Comparison of ENCODE assay signal across 8 cellular contexts in the genomic region with DNA sequence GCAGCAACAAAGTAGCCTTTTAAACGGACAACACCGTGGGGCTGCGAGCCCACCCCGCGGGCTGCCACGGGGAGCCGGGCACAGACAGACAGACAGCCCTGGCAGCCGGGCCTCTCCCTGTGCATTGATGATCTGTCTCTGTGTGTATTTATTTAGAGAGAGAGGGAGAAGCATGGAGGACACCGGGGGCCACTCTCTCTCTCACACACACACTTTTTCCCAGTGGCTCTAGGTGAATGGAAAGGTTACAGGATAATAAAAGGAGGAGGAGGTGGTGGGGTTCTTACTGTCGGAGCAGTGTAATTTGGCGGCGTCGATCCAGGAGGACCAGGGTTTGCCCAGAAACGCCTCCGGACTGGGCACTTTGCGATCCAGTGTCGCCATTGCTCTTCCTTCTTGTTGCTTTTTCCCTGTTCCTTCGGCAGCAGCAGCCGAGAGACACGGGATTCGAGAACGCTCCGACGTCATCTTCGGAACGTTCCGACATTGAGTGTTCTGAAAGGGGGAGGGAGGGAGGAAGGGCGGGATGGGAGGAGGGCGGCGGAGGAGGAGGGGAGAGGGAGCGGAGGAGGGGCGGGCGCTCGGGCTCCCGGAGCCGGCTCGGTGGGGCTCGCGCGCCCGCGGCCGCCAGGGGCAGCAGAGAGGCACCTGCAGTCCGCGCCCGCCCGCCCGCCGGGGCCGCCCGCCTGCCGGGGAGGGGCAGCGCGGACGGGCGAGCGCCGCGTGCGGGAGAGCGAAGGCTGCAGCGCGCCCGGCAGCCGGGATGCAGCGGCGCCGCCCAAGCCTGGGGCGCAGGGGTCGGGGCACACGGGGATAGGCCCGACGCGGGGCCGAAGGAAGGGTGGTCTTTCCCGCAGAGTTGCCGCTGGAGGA. TPM values are rescaled to one million over a fixed set of nuclear protein-coding genes. Genes with fewer than 3 reads are reported as not detected.
DNase-seq lines count a peak whose midpoint lies in the region; ATAC-seq and TF ChIP-seq lines count a peak whose summit lies in the region.

Gene ATXN7L1 (minus strand): TSS at position 509 of the 873 bp plus-strand sequence. CDS start 41 bp downstream, at position 468.

- no peaks in the 10 kb centered on the region for H3K27me3 ChIP-seq in HCT116 (ENCODE audit: insufficient read depth, low read length)
- H3K27me3 ChIP-seq in SK-N-SH (ENCODE audit: insufficient read depth) = no peaks in the 10 kb centered on the region

- H3K9ac ChIP-seq in HCT116 (ENCODE audit: low read length) = peak within 1 kb of the TSS; percentile 91
- H3K9ac ChIP-seq in SK-N-SH = peak within 1 kb of the TSS; percentile 97

- no peaks in the 10 kb centered on the region for H3K9me3 ChIP-seq in HCT116 (ENCODE audit: control insufficient read depth in 1 of 2, insufficient read depth in 1 of 2, low read depth in 1 of 2, low read length in 2 of 2)
- no peaks in the 10 kb centered on the region for H3K9me3 ChIP-seq in SK-N-SH

- RAD21 ChIA-PET in HCT116 (lab: Charles Lee; ENCODE audit: low non-redundant PET in 1 of 2, low total read pairs in 2 of 2, uncharacterized antibody in 2 of 2, unreplicated experiment in 2 of 2) = interaction anchor here in 1 of 2 experiments (1.1 kb wide), 1 partner anchor 108 kb away, joined by 3 read pairs; no protein-coding TSS in a partner anchor

- H3K36me3 ChIP-seq in HCT116 (ENCODE audit: control insufficient read depth in 1 of 2, insufficient read depth in 2 of 2, low read length in 2 of 2) (no peaks in the 10 kb centered on the region; a peak in 1 of 4 replicates), SK-N-SH (replicated peaks in 1 of 2; ENCODE audit: control insufficient read depth in 1 of 2, insufficient read depth in 2 of 2, low read length in 1 of 2) (peaks cover 5% of the 10 kb centered on the region in 2 experiments)

- DNase-seq in DMS79 (lab: John Stamatoyannopoulos, UW) = peak; percentile 96
- peak; percentile 95 for DNase-seq in HCT116 (ENCODE audit: low read depth, low spot score)
- peak; percentile 93 for DNase-seq in NCI-H1092 treated with DMSO at 0.1 percent for 48 hours (lab: John Stamatoyannopoulos, UW)
- peak; percentile 98 for DNase-seq in SK-N-SH
- peak; percentile 92 for DNase-seq in activated naive CD4-positive, alpha-beta T cell treated with anti-CD3 and anti-CD28 coated beads, Interleukin-2, amount 50 U/mL, for 16 hours
- peak; percentile 88 for DNase-seq in glomerular endothelial cell (ENCODE audit: extremely low read depth, low read depth, low spot score)
- peak; percentile 45 to 97 (median 91) for DNase-seq in nucleus accumbens (lab: John Stamatoyannopoulos, UW)
- peak; percentile 55 to 97 (median 89) for DNase-seq in substantia nigra (lab: John Stamatoyannopoulos, UW)

- CTCF ChIA-PET in HCT116 (lab: Charles Lee) (interaction anchor here (1.0 to 1.6 kb wide), 3 partner anchors 20 to 112 kb away, joined by 3 to 7 read pairs (median 4); no protein-coding TSS in a partner anchor), SK-N-SH (lab: Yijun Ruan, JAX) (interaction anchor here (0.6 to 5.6 kb wide), 55 partner anchors 8 to 667 kb away, joined by 3 to 79 read pairs (median 4); no protein-coding TSS in a partner anchor)

- peak within 1 kb of the TSS; percentile 76 for H3K27ac ChIP-seq in HCT116 (ENCODE audit: low read depth, low read length)
- peak within 1 kb of the TSS; percentile 84 to 96 for H3K27ac ChIP-seq in SK-N-SH (ENCODE audit: low read depth in 2 of 2, low read length in 1 of 2)
- peak within 1 kb of the TSS; percentile 84 for H3K27ac ChIP-seq in substantia nigra (ENCODE audit: low read depth, low read length, poor library complexity, severe bottlenecking)

- TF ChIP-seq CTCF in HCT116 (IDR thresholded peaks at IDR 0.05 in 2 of 3, conservative IDR thresholded peaks at IDR 0.05 in 1 of 3; ENCODE audit: borderline replicate concordance in 1 of 3, insufficient read depth in 1 of 3, low read depth in 2 of 3, low read length in 2 of 3) = peak in 1 of 3 experiments; percentile 33; a peak in 1 of 6 replicates
- peak; percentile 37 for TF ChIP-seq CTCF in SK-N-SH (IDR thresholded peaks at IDR 0.05)

- peaks cover 11 to 36% of the 10 kb centered on the region in 2 experiments for H3K4me1 ChIP-seq in HCT116 (ENCODE audit: control insufficient read depth in 1 of 2, insufficient read depth in 2 of 2, low read length in 2 of 2)
- peaks cover 0 to 45% of the 10 kb centered on the region in 2 experiments; a peak in 3 of 4 replicates for H3K4me1 ChIP-seq in SK-N-SH (ENCODE audit: control insufficient read depth in 1 of 2, insufficient read depth in 2 of 2, low read depth in 1 of 2, low read length in 1 of 2)

- TF ChIP-seq RAD21 in HCT116 (IDR thresholded peaks at IDR 0.05; ENCODE audit: low read depth) = no peak
- TF ChIP-seq RAD21 in SK-N-SH (IDR thresholded peaks at IDR 0.05; ENCODE audit: low read length) = peak; percentile 36

- peaks cover 6% of the 10 kb centered on the region for H3F3A ChIP-seq in SK-N-SH (replicated peaks; ENCODE audit: insufficient read depth)

- no TSS peak for BruUV-seq in HCT116 (replicated peaks; lab: Mats Ljungman, UMichigan)

- WGBS in SK-N-SH (ENCODE audit: low lambda C conversion rate) = 1% methylated on average over 45 of the region's 77 CpGs

- peak within 1 kb of the TSS; percentile 87 to 92 for H3K4me3 ChIP-seq in HCT116 (replicated peaks in 1 of 2; ENCODE audit: low read depth in 1 of 2, low read length in 2 of 2)
- H3K4me3 ChIP-seq in SK-N-SH (ENCODE audit: low read depth in 2 of 2, low read length in 1 of 2) = peak within 1 kb of the TSS; percentile 86 to 90

- POLR2A ChIA-PET in HCT116 (lab: Charles Lee) = no interaction called here
- POLR2A ChIA-PET in SK-N-SH (lab: Yijun Ruan, JAX) = interaction anchor here (1.3 kb wide), 1 partner anchor 160 kb away, joined by 3 read pairs; no protein-coding TSS in a partner anchor

- H4K20me1 ChIP-seq in HCT116 (ENCODE audit: insufficient read depth) (no peaks in the 10 kb centered on the region), SK-N-SH (ENCODE audit: insufficient read depth) (0 out of 2 replicates have a peak, but pooled peaks cover 2% of the 10 kb centered on the region)

- intact Hi-C loops in HCT116 (cut with micrococcal nuclease) = loop anchor here (2.0 to 10.0 kb wide), 4 partner anchors 46 to 222 kb away; no protein-coding TSS in a partner anchor

- peak in 1 of 2 experiments; percentile 4; a peak in 2 of 4 replicates for TF ChIP-seq EP300 in SK-N-SH (IDR thresholded peaks at IDR 0.05; ENCODE audit: borderline replicate concordance in 1 of 2, low read depth in 1 of 2, low read length in 1 of 2)

- peaks cover 38% of the 10 kb centered on the region; the same call in 1 of the 2 replicates for H3K79me2 ChIP-seq in HCT116 (ENCODE audit: insufficient read depth, low read length)
- peaks cover 21% of the 10 kb centered on the region; the same call in 1 of the 2 replicates for H3K79me2 ChIP-seq in SK-N-SH (ENCODE audit: insufficient read depth)

- peak within 1 kb of the TSS; percentile 90 for H3K4me2 ChIP-seq in HCT116 (ENCODE audit: low read length)
- H3K4me2 ChIP-seq in SK-N-SH = peak within 1 kb of the TSS; percentile 91

- peak; percentile 86 for TF ChIP-seq POLR2A in HCT116 (IDR thresholded peaks at IDR 0.05; ENCODE audit: borderline replicate concordance, extremely low read depth, insufficient read depth, insufficient read length)

- peak; percentile 89 for ATAC-seq in HCT116

- H3K9me2 ChIP-seq in HCT116 (ENCODE audit: insufficient read depth) (no peaks in the 10 kb centered on the region), SK-N-SH (no peaks in the 10 kb centered on the region)

- H2AFZ ChIP-seq in HCT116 (ENCODE audit: low read depth, low read length, poor library complexity, severe bottlenecking) (no peak within 1 kb of the TSS), SK-N-SH (ENCODE audit: low read depth) (peak within 1 kb of the TSS; percentile 95)

TF ChIP-seq in HCT116, 20 proteins besides CTCF, POLR2A, EP300 and RAD21:
- TF ChIP-seq POLR2AphosphoS5 (IDR thresholded peaks at IDR 0.05; ENCODE audit: low read depth, low read length) (peak; percentile 94), SP1 (IDR thresholded peaks at IDR 0.05; ENCODE audit: low read depth) (peak; percentile 49), YY1 (IDR thresholded peaks at IDR 0.05; ENCODE audit: extremely low read depth, insufficient replicate concordance, low read depth, low read length) (peak; percentile 92), MAX (IDR thresholded peaks at IDR 0.05) (peak; percentile 66; the same call in 1 of the 2 replicates), FOSL1 (IDR thresholded peaks at IDR 0.05; ENCODE audit: low read depth) (no peak), SIN3A (IDR thresholded peaks at IDR 0.05; ENCODE audit: low read depth) (no peak)

TF ChIP-seq in SK-N-SH, 30 proteins besides CTCF, POLR2A, EP300 and RAD21 (continues in another document):
- TF ChIP-seq FOXJ3 (CRISPR knock-in tag; IDR thresholded peaks at IDR 0.05) (no peak), FOXM1 (IDR thresholded peaks at IDR 0.05; ENCODE audit: low read depth) (no peak), MEF2A (IDR thresholded peaks at IDR 0.05; ENCODE audit: borderline replicate concordance, low read depth) (no peak), ELF1 (IDR thresholded peaks at IDR 0.05) (no peak), GABPA (IDR thresholded peaks at IDR 0.05; ENCODE audit: low read depth) (0 out of 2 replicates have a peak, but pooled peaks have one; percentile 13), EZH2phosphoT487 (IDR thresholded peaks at IDR 0.05; ENCODE audit: borderline replicate concordance, low read depth) (no peak), JUND (IDR thresholded peaks at IDR 0.05) (no peak), POLR2AphosphoS5 (IDR thresholded peaks at IDR 0.05; ENCODE audit: low read depth, low read length) (peak; percentile 96), YY1 (IDR thresholded peaks at IDR 0.05; ENCODE audit: low read depth) (peak; percentile 92)
- TF ChIP-seq, protein P1, sequence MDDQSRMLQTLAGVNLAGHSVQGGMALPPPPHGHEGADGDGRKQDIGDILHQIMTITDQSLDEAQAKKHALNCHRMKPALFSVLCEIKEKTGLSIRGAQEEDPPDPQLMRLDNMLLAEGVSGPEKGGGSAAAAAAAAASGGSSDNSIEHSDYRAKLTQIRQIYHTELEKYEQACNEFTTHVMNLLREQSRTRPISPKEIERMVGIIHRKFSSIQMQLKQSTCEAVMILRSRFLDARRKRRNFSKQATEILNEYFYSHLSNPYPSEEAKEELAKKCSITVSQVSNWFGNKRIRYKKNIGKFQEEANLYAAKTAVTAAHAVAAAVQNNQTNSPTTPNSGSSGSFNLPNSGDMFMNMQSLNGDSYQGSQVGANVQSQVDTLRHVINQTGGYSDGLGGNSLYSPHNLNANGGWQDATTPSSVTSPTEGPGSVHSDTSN (IDR thresholded peaks at IDR 0.05) = 0 out of 2 replicates have a peak, but pooled peaks have one; percentile 39

RNA-seq across cellular contexts. Expression of gene ATXN7L1, which starts in this region (rescaled TPM):
- total RNA-seq in HCT116 (2021; ENCODE audit: unreplicated experiment) = 11.5 TPM
- polyA plus RNA-seq in HCT116 (2012) = 5.3 and 6.1 TPM in 2 replicates
- polyA plus RNA-seq in SK-N-SH (2012; rRNA removed) = 6.0 and 6.2 TPM in 2 replicates
- polyA plus RNA-seq in SK-N-SH (2012; cell fraction: cytosol; rRNA removed) = 6.9 and 9.9 TPM in 2 replicates
- 7.5 and 8.7 TPM in 2 replicates for polyA plus RNA-seq in SK-N-SH (2012; cell fraction: nucleus; rRNA removed)
- 8.8 and 11.7 TPM in 2 replicates for total RNA-seq in glomerular endothelial cell

Comparison
In these comparisons a context has a peak if more than half of its experiments do, and no peak if none do; other contexts are left out.
1. Peak in every context shown above with its lines: DNase-seq, ATAC-seq, H3K4me3 ChIP-seq and H3K27ac ChIP-seq.